ENCODE assay signal across 8 cellular contexts in genomic region chr2:231666171-231667095, GRCh38. TPM values are rescaled to one million over a fixed set of nuclear protein-coding genes. Genes with fewer than 3 reads are reported as not detected.
DNase-seq lines count a peak whose midpoint lies in the region; ATAC-seq and TF ChIP-seq lines count a peak whose summit lies in the region.

No MANE protein-coding gene starts in this region.

- DNase-seq in C1 segment of cervical spinal cord (lab: John Stamatoyannopoulos, UW) (peak; percentile 17 to 90 (median 76)), medulla oblongata (ENCODE audit: extremely low spot score) (peak; percentile 96), thyroid gland (peak; percentile 97 to 98), NCI-H2107 treated with DMSO at 0.1 percent for 48 hours (lab: John Stamatoyannopoulos, UW; ENCODE audit: unreplicated experiment) (no peak)

- H3K4me3 ChIP-seq in endocrine pancreas (ENCODE audit: control insufficient read depth, insufficient read depth, low read length) (no peak overlapping the region), thyroid gland (replicated peaks in 1 of 3) (peak overlapping the region; percentile 1 to 40 (median 32))

- ATAC-seq in GM19025 (IDR thresholded peaks at IDR 0.05; ENCODE audit: low read depth, unreplicated experiment) (peak; percentile 45), HG03196 (IDR thresholded peaks at IDR 0.05; ENCODE audit: unreplicated experiment) (peak; percentile 43)

- 3% methylated on average over 16 to 21 of the region's 32 CpGs for WGBS in thyroid gland, 2 donors

- H3K27me3 ChIP-seq in endocrine pancreas (ENCODE audit: control insufficient read depth, insufficient read depth, low read length) (no peaks in the 10 kb centered on the region), thyroid gland (no peaks in the 10 kb centered on the region)

- peak overlapping the region; percentile 86 for H3K9ac ChIP-seq in endocrine pancreas (ENCODE audit: control insufficient read depth, insufficient read depth, low read length)

- TF ChIP-seq CTCF in thyroid gland (IDR thresholded peaks at IDR 0.05): peak in 2 of 6 experiments; percentile 4 to 13

- H3K27ac ChIP-seq in thyroid gland: peak overlapping the region; percentile 91 to 99 (median 96)

- TF ChIP-seq POLR2A in thyroid gland (IDR thresholded peaks at IDR 0.05): peak; percentile 84 to 98

- H3K36me3 ChIP-seq in endocrine pancreas (ENCODE audit: control insufficient read depth, insufficient read depth, low read length) (no peaks in the 10 kb centered on the region), thyroid gland (no peaks in the 10 kb centered on the region)

- H3K9me3 ChIP-seq in endocrine pancreas (ENCODE audit: control insufficient read depth, low read length): no peaks in the 10 kb centered on the region
- no peaks in the 10 kb centered on the region for H3K9me3 ChIP-seq in thyroid gland

- intact Hi-C loops in thyroid gland (cut with DNase I): no loop called here

- H3K4me1 ChIP-seq in endocrine pancreas (ENCODE audit: control insufficient read depth, insufficient read depth, low read length) (no peaks in the 10 kb centered on the region), thyroid gland (peaks cover 9 to 40% of the 10 kb centered on the region in 2 donors)

TF ChIP-seq in PFSK-1, 5 proteins besides CTCF, POLR2A, EP300 and RAD21:
- TF ChIP-seq POLR2AphosphoS5 (IDR thresholded peaks at IDR 0.05; ENCODE audit: low read depth, low read length) (no peak), SIN3A (IDR thresholded peaks at IDR 0.05; ENCODE audit: borderline replicate concordance, insufficient read depth, low read length) (no peak), REST (IDR thresholded peaks at IDR 0.05; ENCODE audit: insufficient read depth in 1 of 2, low read depth in 2 of 2, low read length in 2 of 2) (no peak), TAF1 (IDR thresholded peaks at IDR 0.05; ENCODE audit: borderline replicate concordance, insufficient read depth, low read length) (no peak), FOXP2 (optimal IDR thresholded peaks at IDR 0.05; ENCODE audit: borderline replicate concordance, extremely low read depth, extremely low read length, insufficient read depth) (peak; percentile 55)

RNA-seq across cellular contexts. Expression of gene PTMA, which starts 41.9 kb away (rescaled TPM):
- polyA plus RNA-seq in PFSK-1 (2012; ENCODE audit: insufficient read length, low read depth): 441 TPM
- total RNA-seq in thyroid gland: 1,000 to 10,000 TPM in 3 of 4 donors, 100 to 1,000 TPM in 1; 631 to 1,160 (median 1,099) TPM
